In genomic region chr6:161228911-161229591, GRCh38 we compare ENCODE assay signal across 1 cellular context.
TF ChIP-seq lines count a peak whose summit lies in the region.

No MANE protein-coding gene starts in this region.

TF ChIP-seq in K562, 482 proteins besides CTCF, POLR2A, EP300 and RAD21 (continues in another document):
- no peak for TF ChIP-seq ZBTB49 (CRISPR knock-in tag; IDR thresholded peaks at IDR 0.05; ENCODE audit: borderline replicate concordance)
- no peak for TF ChIP-seq SMC3 (conservative IDR thresholded peaks at IDR 0.05; ENCODE audit: insufficient read depth, low read depth, low read length)
- peak; percentile 42; the same call in 1 of the 2 replicates for TF ChIP-seq ARID4B (CRISPR knock-in tag; IDR thresholded peaks at IDR 0.05)
- TF ChIP-seq ZNF76 (CRISPR knock-in tag; IDR thresholded peaks at IDR 0.05; ENCODE audit: borderline replicate concordance) = no peak
- no peak for TF ChIP-seq RUNX1 (IDR thresholded peaks at IDR 0.05; ENCODE audit: low read depth)
- no peak; the same call in 1 of the 2 replicates for TF ChIP-seq CREB5 (CRISPR knock-in tag; IDR thresholded peaks at IDR 0.05)
- TF ChIP-seq BMI1 (IDR thresholded peaks at IDR 0.05; ENCODE audit: low read length) = no peak
- peak; percentile 52 for TF ChIP-seq MITF (IDR thresholded peaks at IDR 0.05)
- TF ChIP-seq ZNF384 (IDR thresholded peaks at IDR 0.05; ENCODE audit: low read depth, low read length) = peak; percentile 64; the same call in 1 of the 2 replicates
- no peak for TF ChIP-seq PCBP1 (IDR thresholded peaks at IDR 0.05; ENCODE audit: low read depth, low read length, poor library complexity, severe bottlenecking)
- TF ChIP-seq ZNF75A (CRISPR knock-in tag; IDR thresholded peaks at IDR 0.05) = 0 out of 2 replicates have a peak, but pooled peaks have one; percentile 43
- no peak for TF ChIP-seq YY1 (IDR thresholded peaks at IDR 0.05; ENCODE audit: borderline replicate concordance in 1 of 3, control insufficient read depth in 1 of 3, extremely low read depth in 1 of 3, insufficient read depth in 3 of 3, insufficient read length in 1 of 3, insufficient replicate concordance in 2 of 3, low read depth in 1 of 3, low read length in 2 of 3)
- no peak for TF ChIP-seq ZNF280A (IDR thresholded peaks at IDR 0.05; ENCODE audit: low read depth, partially characterized antibody)
- TF ChIP-seq TBP (optimal IDR thresholded peaks at IDR 0.05; ENCODE audit: low read depth, low read length) = peak; percentile 45
- no peak for TF ChIP-seq NKRF (IDR thresholded peaks at IDR 0.05; ENCODE audit: borderline replicate concordance)
- no peak for TF ChIP-seq PRMT5 (CRISPR knock-in tag; IDR thresholded peaks at IDR 0.05)
- no peak for TF ChIP-seq TAF1 (IDR thresholded peaks at IDR 0.05; ENCODE audit: control insufficient read depth, extremely low read depth, insufficient read depth, low read length, severe bottlenecking)
- no peak; the same call in 1 of the 2 replicates for TF ChIP-seq MGA (IDR thresholded peaks at IDR 0.05)
- TF ChIP-seq ZFP1 (CRISPR knock-in tag; IDR thresholded peaks at IDR 0.05) = no peak
- TF ChIP-seq ZNF830 (CRISPR knock-in tag; IDR thresholded peaks at IDR 0.05) = no peak
- TF ChIP-seq MAFG (tag; conservative IDR thresholded peaks at IDR 0.05) = peak; percentile 59
- no peak for TF ChIP-seq ZC3H4 (CRISPR knock-in tag; IDR thresholded peaks at IDR 0.05; ENCODE audit: borderline replicate concordance)
- TF ChIP-seq JUND (IDR thresholded peaks at IDR 0.05; ENCODE audit: borderline replicate concordance, low read depth, low read length) = peak; percentile 97
- TF ChIP-seq JUND (tag; IDR thresholded peaks at IDR 0.05; ENCODE audit: borderline replicate concordance, low read depth, low read length) = peak; percentile 93
- TF ChIP-seq ZNF143 (CRISPR knock-in tag; IDR thresholded peaks at IDR 0.05) = no peak
- no peak for TF ChIP-seq ETV6 (IDR thresholded peaks at IDR 0.05; ENCODE audit: borderline replicate concordance in 1 of 2, low read depth in 2 of 2, low read length in 1 of 2)
- TF ChIP-seq ETV6 (CRISPR knock-in tag; IDR thresholded peaks at IDR 0.05; ENCODE audit: borderline replicate concordance) = no peak
- TF ChIP-seq NCOA2 (IDR thresholded peaks at IDR 0.05; ENCODE audit: partially characterized antibody in 2 of 2) = no peak
- no peak for TF ChIP-seq ZNF696 (CRISPR knock-in tag; conservative IDR thresholded peaks at IDR 0.05)
